18 cellular contexts compared by ENCODE assay signal in the genomic region with DNA sequence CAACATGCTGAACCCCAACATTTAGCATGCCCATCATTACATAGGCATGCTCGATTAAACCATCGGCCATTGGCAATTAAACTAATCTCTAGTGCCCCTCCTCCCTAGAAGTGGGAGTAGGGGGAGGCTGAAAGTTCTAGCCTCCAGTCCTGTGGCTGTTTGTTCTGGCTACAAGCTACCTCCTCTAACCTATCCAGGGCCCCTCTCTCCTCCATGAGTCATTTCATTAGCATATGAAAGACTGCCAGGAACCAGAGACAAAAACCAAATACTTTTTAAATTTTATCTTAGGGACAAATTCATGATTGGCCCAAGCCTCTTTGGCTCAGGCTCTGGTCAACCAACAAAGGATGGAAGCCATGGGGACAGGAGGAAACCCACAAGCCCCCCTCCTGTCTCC.
"Had no signal": no experiment of that assay in that cellular context is flagged by ENCODE, and none has a peak within 500 bp of the region (broad histone marks: within the 10 kb centered on the region; RNA-seq: fewer than 3 reads in every experiment).

No MANE protein-coding gene starts in this region.

- H3K27me3 ChIP-seq: tibial nerve had no signal

- H3K27ac Mint-ChIP-seq: activated naive CD8-positive, alpha-beta T cell treated with anti-CD3 and anti-CD28 coated beads, Interleukin-2, amount 10 ng/mL, durations not matched to agents 7 days and 5 days; activated T-helper 1 cell treated with anti-CD3 and anti-CD28 coated beads, Interleukin-12 subunit alpha, Interleukin-12 subunit beta, Interleukin-2, Interleukin-4 antibody, amounts not matched to agents 30 ng/mL and 10 ng/mL and 1 ng/mL, durations not matched to agents 14 hours and 24 hours and 36 hours; T-helper 2 cell treated with Interferon-gamma antibody and Interleukin-4, amounts not matched to agents 5 μg/mL and 100 μg/mL, for 36 hours had no signal

- H3K27ac ChIP-seq: prostate gland, skin epidermis, tibial nerve had no signal

- H3K9me3 ChIP-seq: prostate gland, tibial nerve had no signal

- FAIRE-seq: colon, endometrium had no signal

- H3K4me3 Mint-ChIP-seq: activated naive CD8-positive, alpha-beta T cell treated with anti-CD3 and anti-CD28 coated beads, Interleukin-2, amount 10 ng/mL, durations not matched to agents 7 days and 5 days; activated T-helper 1 cell treated with anti-CD3 and anti-CD28 coated beads, Interleukin-12 subunit alpha, Interleukin-12 subunit beta, Interleukin-2, Interleukin-4 antibody, amounts not matched to agents 30 ng/mL and 10 ng/mL and 1 ng/mL, durations not matched to agents 14 hours and 24 hours and 36 hours; neural crest cell; T-helper 2 cell treated with Interferon-gamma antibody and Interleukin-4, amounts not matched to agents 5 μg/mL and 100 μg/mL, for 36 hours had no signal

- DNase-seq: activated naive CD4-positive, alpha-beta T cell; activated naive CD8-positive, alpha-beta T cell treated with anti-CD3 and anti-CD28 coated beads, Interleukin-2, amount 10 ng/mL, durations not matched to agents 7 days and 5 days; aorta; caudate nucleus; hippocampal formation; right cardiac atrium; stimulated activated CD4-positive, alpha-beta T cell treated with anti-CD3 and anti-CD28 coated beads, Interleukin-15, amount 100 ng/mL, for 24 hours; stimulated activated CD4-positive, alpha-beta T cell treated with anti-CD3 and anti-CD28 coated beads, Interleukin-4, amount 100 ng/mL, for 1 hour; stimulated activated naive CD4-positive, alpha-beta T cell had no signal

- H3K4me3 ChIP-seq: prostate gland, skin epidermis, tibial nerve had no signal

- ATAC-seq: esophagus mucosa had no signal

- H3K36me3 ChIP-seq: prostate gland, tibial nerve had no signal

- H3K4me1 ChIP-seq: prostate gland, tibial nerve had no signal

- H3K9me3 Mint-ChIP-seq: activated naive CD8-positive, alpha-beta T cell treated with anti-CD3 and anti-CD28 coated beads, Interleukin-2, amount 10 ng/mL, durations not matched to agents 7 days and 5 days; activated T-helper 1 cell treated with anti-CD3 and anti-CD28 coated beads, Interleukin-12 subunit alpha, Interleukin-12 subunit beta, Interleukin-2, Interleukin-4 antibody, amounts not matched to agents 30 ng/mL and 10 ng/mL and 1 ng/mL, durations not matched to agents 14 hours and 24 hours and 36 hours; neural crest cell; T-helper 2 cell treated with Interferon-gamma antibody and Interleukin-4, amounts not matched to agents 5 μg/mL and 100 μg/mL, for 36 hours had no signal

- H3K4me1 Mint-ChIP-seq: activated naive CD8-positive, alpha-beta T cell treated with anti-CD3 and anti-CD28 coated beads, Interleukin-2, amount 10 ng/mL, durations not matched to agents 7 days and 5 days had no signal

- H3K36me3 Mint-ChIP-seq: activated naive CD8-positive, alpha-beta T cell treated with anti-CD3 and anti-CD28 coated beads, Interleukin-2, amount 10 ng/mL, durations not matched to agents 7 days and 5 days had no signal
